Comparison of ENCODE assay signal across 1 cellular context in genomic region chr13:69970521-69970920, GRCh38.
TF ChIP-seq lines count a peak whose summit lies in the region.

No MANE protein-coding gene starts in this region.

TF ChIP-seq in GM12878, 131 proteins besides CTCF, POLR2A, EP300 and RAD21 (continued from another document):
- TF ChIP-seq, protein P1, sequence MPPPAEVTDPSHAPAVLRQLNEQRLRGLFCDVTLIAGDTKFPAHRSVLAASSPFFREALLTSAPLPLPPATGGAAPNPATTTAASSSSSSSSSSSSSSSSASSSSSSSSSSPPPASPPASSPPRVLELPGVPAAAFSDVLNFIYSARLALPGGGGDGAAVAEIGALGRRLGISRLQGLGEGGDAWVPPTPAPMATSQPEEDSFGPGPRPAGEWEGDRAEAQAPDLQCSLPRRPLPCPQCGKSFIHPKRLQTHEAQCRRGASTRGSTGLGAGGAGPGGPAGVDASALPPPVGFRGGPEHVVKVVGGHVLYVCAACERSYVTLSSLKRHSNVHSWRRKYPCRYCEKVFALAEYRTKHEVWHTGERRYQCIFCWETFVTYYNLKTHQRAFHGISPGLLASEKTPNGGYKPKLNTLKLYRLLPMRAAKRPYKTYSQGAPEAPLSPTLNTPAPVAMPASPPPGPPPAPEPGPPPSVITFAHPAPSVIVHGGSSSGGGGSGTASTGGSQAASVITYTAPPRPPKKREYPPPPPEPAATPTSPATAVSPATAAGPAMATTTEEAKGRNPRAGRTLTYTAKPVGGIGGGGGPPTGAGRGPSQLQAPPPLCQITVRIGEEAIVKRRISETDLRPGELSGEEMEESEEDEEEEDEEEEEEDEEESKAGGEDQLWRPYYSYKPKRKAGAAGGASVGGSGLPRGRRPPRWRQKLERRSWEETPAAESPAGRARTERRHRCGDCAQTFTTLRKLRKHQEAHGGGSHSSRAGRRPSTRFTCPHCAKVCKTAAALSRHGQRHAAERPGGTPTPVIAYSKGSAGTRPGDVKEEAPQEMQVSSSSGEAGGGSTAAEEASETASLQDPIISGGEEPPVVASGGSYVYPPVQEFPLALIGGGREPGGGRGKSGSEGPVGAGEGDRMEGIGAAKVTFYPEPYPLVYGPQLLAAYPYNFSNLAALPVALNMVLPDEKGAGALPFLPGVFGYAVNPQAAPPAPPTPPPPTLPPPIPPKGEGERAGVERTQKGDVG (CRISPR knock-in tag; IDR thresholded peaks at IDR 0.05), result no peak
- TF ChIP-seq MYC (IDR thresholded peaks at IDR 0.05; ENCODE audit: insufficient read depth, insufficient read length, insufficient replicate concordance, low read length, severe bottlenecking), result no peak
